Comparison of ENCODE assay signal across 1 cellular context in genomic region chr7:68700414-68700813, GRCh38.
TF ChIP-seq lines count a peak whose summit lies in the region.

No MANE protein-coding gene starts in this region.

TF ChIP-seq in A549, 52 proteins besides CTCF, POLR2A, EP300 and RAD21 (continued from another document):
- TF ChIP-seq ZNF302 (CRISPR knock-in tag; IDR thresholded peaks at IDR 0.05) (no peak), CBX2 (IDR thresholded peaks at IDR 0.05; ENCODE audit: borderline replicate concordance, low read depth) (no peak), HOXA7 (CRISPR knock-in tag; IDR thresholded peaks at IDR 0.05) (no peak), ZFP36 (IDR thresholded peaks at IDR 0.05; ENCODE audit: borderline replicate concordance, partially characterized antibody) (no peak), ZC3H11A (IDR thresholded peaks at IDR 0.05) (no peak)
